ENCODE assay signal across 13 cellular contexts in genomic region chr3:21645121-21645897, GRCh38.
DNase-seq lines count a peak whose midpoint lies in the region; ATAC-seq and TF ChIP-seq lines count a peak whose summit lies in the region.
"Had no signal": no experiment of that assay in that cellular context is flagged by ENCODE, and none has a peak within 500 bp of the region (broad histone marks: within the 10 kb centered on the region; RNA-seq: fewer than 3 reads in every experiment).

No MANE protein-coding gene starts in this region.

- H2AFZ ChIP-seq in fibroblast of lung (ENCODE audit: low read length) (no peak overlapping the region), mesenchymal stem cell (ENCODE audit: low read depth, low read length) (no peak overlapping the region)
- H2AFZ ChIP-seq: neural progenitor cell had no signal

- H2BK12ac ChIP-seq in mesenchymal stem cell (ENCODE audit: low read length in 2 of 2), result no peak overlapping the region

- intact Hi-C loops in Panc1 (cut with micrococcal nuclease; ENCODE audit: unreplicated experiment), result no loop called here
- intact Hi-C loops in testis (cut with DNase I; ENCODE audit: low total_unique reads), result no loop called here

- DNase-seq in Panc1 (ENCODE audit: low read depth, low spot score) (no peak), fibroblast of lung (ENCODE audit: low read depth in 2 of 2) (peak; percentile 48 to 85), mesenchymal stem cell (no peak), testis (peak; percentile 15), dedifferentiated amniotic fluid mesenchymal stem cell (ENCODE audit: extremely low spot score) (no peak), ureter (ENCODE audit: low spot score) (no peak), NCI-H2196 treated with DMSO at 0.1 percent for 48 hours (lab: John Stamatoyannopoulos, UW; ENCODE audit: unreplicated experiment) (no peak), SW 1271 (lab: John Stamatoyannopoulos, UW) (no peak)
- DNase-seq: activated CD8-positive, alpha-beta T cell treated with anti-CD3 and anti-CD28 coated beads, Interleukin-2, amount 10 ng/mL, durations not matched to agents 7 days and 5 days; effector memory CD8-positive, alpha-beta T cell; stimulated activated CD4-positive, alpha-beta T cell treated with anti-CD3 and anti-CD28 coated beads, Interleukin-4, amount 100 ng/mL, for 24 hours; T-helper 2 cell had no signal

- no peak for TF ChIP-seq POLR2A in testis (IDR thresholded peaks at IDR 0.05)

- TF ChIP-seq CTCF in Panc1 (IDR thresholded peaks at IDR 0.05) (no peak), fibroblast of lung (conservative IDR thresholded peaks at IDR 0.05 in 1 of 2, IDR thresholded peaks at IDR 0.05 in 1 of 2; ENCODE audit: low read depth in 1 of 2, low read length in 2 of 2) (no peak), testis (IDR thresholded peaks at IDR 0.05) (no peak)

- H4K8ac ChIP-seq in mesenchymal stem cell (ENCODE audit: low read length), result no peak overlapping the region

- in situ Hi-C loops in Panc1 (cut with HindIII; ENCODE audit: low pct_unique_long_range_greater_than_20kb, low sequenced_read_pairs), result no loop called here

- CTCF ChIA-PET in Panc1 (lab: Charles Lee), result no interaction called here

- H2BK15ac ChIP-seq in mesenchymal stem cell (ENCODE audit: low read depth, poor library complexity, severe bottlenecking), result no peak overlapping the region

- POLR2A ChIA-PET in Panc1 (lab: Charles Lee), result interaction anchor here (0.6 kb wide), 1 partner anchor 177 kb away, joined by 3 read pairs; no protein-coding TSS in a partner anchor

- peak; percentile 80; the same call in 1 of the 2 replicates for ATAC-seq in Panc1
- ATAC-seq: activated CD8-positive, alpha-beta T cell treated with anti-CD3 and anti-CD28 coated beads, Interleukin-2, amount 10 ng/mL, durations not matched to agents 7 days and 5 days; effector memory CD8-positive, alpha-beta T cell had no signal

- H3K4me3 ChIP-seq in Panc1 (ENCODE audit: low read depth in 2 of 2, low read length in 2 of 2), result 0 out of 4 replicates have a peak overlapping the region, but pooled peaks of 1 of the 2 experiments have one; percentile 7
- peak overlapping the region in 1 of 4 experiments; percentile 4 for H3K4me3 ChIP-seq in fibroblast of lung (replicated peaks in 1 of 4; ENCODE audit: control extremely low read depth in 1 of 4, insufficient read depth in 1 of 4, low read depth in 3 of 4, low read length in 4 of 4)
- H3K4me3 ChIP-seq in mesenchymal stem cell (ENCODE audit: insufficient read depth in 1 of 2, low read depth in 1 of 2, low read length in 2 of 2), result peak overlapping the region in 1 of 2 experiments; percentile 57
- no peak overlapping the region for H3K4me3 ChIP-seq in testis
- H3K4me3 ChIP-seq: neural progenitor cell had no signal

- no peak overlapping the region for H3K23ac ChIP-seq in mesenchymal stem cell (ENCODE audit: low read length in 2 of 2)

- H3K14ac ChIP-seq in mesenchymal stem cell (ENCODE audit: low read length in 2 of 2), result no peak overlapping the region

- H3K36me3 ChIP-seq in Panc1 (ENCODE audit: control insufficient read depth, insufficient read depth, low read length), result no peaks in the 10 kb centered on the region
- H3K36me3 ChIP-seq in fibroblast of lung (ENCODE audit: control insufficient read depth, insufficient read depth, low read length), result no peaks in the 10 kb centered on the region
- peaks cover 0 to 5% of the 10 kb centered on the region in 2 experiments for H3K36me3 ChIP-seq in mesenchymal stem cell (ENCODE audit: control insufficient read depth in 1 of 2, insufficient read depth in 2 of 2, low read depth in 1 of 2, low read length in 2 of 2)
- no peaks in the 10 kb centered on the region for H3K36me3 ChIP-seq in testis (ENCODE audit: low read depth, missing control alignments)
- H3K36me3 ChIP-seq: neural progenitor cell had no signal

- H3K4me1 ChIP-seq in Panc1 (ENCODE audit: control insufficient read depth, insufficient read depth, low read length) (0 out of 2 replicates have a peak, but pooled peaks cover 3% of the 10 kb centered on the region), fibroblast of lung (ENCODE audit: control insufficient read depth, extremely low read depth, insufficient read depth, low read length) (no peaks in the 10 kb centered on the region), mesenchymal stem cell (ENCODE audit: control insufficient read depth, insufficient read depth, low read depth, low read length) (peaks cover 3% of the 10 kb centered on the region), testis (no peaks in the 10 kb centered on the region)
- H3K4me1 ChIP-seq: neural progenitor cell had no signal

- no peak overlapping the region for H3K18ac ChIP-seq in mesenchymal stem cell (ENCODE audit: low read depth in 1 of 2, low read length in 2 of 2)

- 64% methylated on average over 2 of the region's 4 CpGs for WGBS in mesenchymal stem cell
- WGBS in testis, 2 donors, result 48 to 58% methylated on average over 4 of the region's 4 CpGs

- H4K91ac ChIP-seq in mesenchymal stem cell (ENCODE audit: low read length), result no peak overlapping the region

- peak overlapping the region; percentile 66 for H3K27ac ChIP-seq in Panc1 (ENCODE audit: low read length)
- H3K27ac ChIP-seq in fibroblast of lung (ENCODE audit: insufficient read depth, low read length), result peak overlapping the region; percentile 34
- no peak overlapping the region for H3K27ac ChIP-seq in mesenchymal stem cell (ENCODE audit: low read length, poor library complexity, severe bottlenecking)
- H3K27ac ChIP-seq in testis, result peak overlapping the region in 1 of 2 donors; percentile 29
- H3K27ac ChIP-seq: neural progenitor cell had no signal

- no peaks in the 10 kb centered on the region for H3K79me2 ChIP-seq in fibroblast of lung (ENCODE audit: control insufficient read depth, insufficient read depth, low read length)

- H3K9me3 ChIP-seq in Panc1 (ENCODE audit: control insufficient read depth, insufficient read depth, low read depth, low read length), result no peaks in the 10 kb centered on the region
- H3K9me3 ChIP-seq in fibroblast of lung (ENCODE audit: control insufficient read depth, insufficient read depth, low read depth, low read length), result no peaks in the 10 kb centered on the region
- H3K9me3 ChIP-seq in mesenchymal stem cell (ENCODE audit: control insufficient read depth, low read length), result no peaks in the 10 kb centered on the region
- no peaks in the 10 kb centered on the region for H3K9me3 ChIP-seq in testis

- H3K27me3 ChIP-seq in Panc1 (ENCODE audit: control insufficient read depth, insufficient read depth, low read length) (no peaks in the 10 kb centered on the region), fibroblast of lung (ENCODE audit: control insufficient read depth, insufficient read depth, low read length) (no peaks in the 10 kb centered on the region), mesenchymal stem cell (ENCODE audit: control insufficient read depth in 1 of 2, insufficient read depth in 1 of 2, low read length in 2 of 2) (no peaks in the 10 kb centered on the region), testis (no peaks in the 10 kb centered on the region)
- H3K27me3 ChIP-seq: neural progenitor cell had no signal

- no peak overlapping the region for H2BK120ac ChIP-seq in mesenchymal stem cell (ENCODE audit: low read depth, low read length)

- no peak overlapping the region for H3K4ac ChIP-seq in mesenchymal stem cell (ENCODE audit: low read depth in 1 of 2, low read length in 2 of 2)

- H2BK5ac ChIP-seq in mesenchymal stem cell (ENCODE audit: low read depth, low read length, poor library complexity, severe bottlenecking), result no peak overlapping the region

- H2AK5ac ChIP-seq in mesenchymal stem cell (ENCODE audit: low read length, severe bottlenecking), result no peak overlapping the region

- H3K79me1 ChIP-seq in mesenchymal stem cell (replicated peaks; ENCODE audit: low read length, poor library complexity, severe bottlenecking), result peaks cover 13% of the 10 kb centered on the region

- peak overlapping the region; percentile 83 for H3K4me2 ChIP-seq in fibroblast of lung (ENCODE audit: extremely low read depth, insufficient read depth, low read length)
- no peak overlapping the region for H3K4me2 ChIP-seq in mesenchymal stem cell (ENCODE audit: low read length, poor library complexity, severe bottlenecking)
- H3K4me2 ChIP-seq: neural progenitor cell had no signal

- no TSS peak for BruUV-seq in Panc1 (replicated peaks; lab: Mats Ljungman, UMichigan)

- H3K9ac ChIP-seq in fibroblast of lung (ENCODE audit: insufficient read depth, low read length) (no peak overlapping the region), mesenchymal stem cell (ENCODE audit: low read length) (peak overlapping the region; percentile 73)
- H3K9ac ChIP-seq: neural progenitor cell had no signal

- H4K20me1 ChIP-seq in fibroblast of lung (ENCODE audit: control insufficient read depth, extremely low read depth, insufficient read depth, low read length), result no peaks in the 10 kb centered on the region

Comparison
In these comparisons a context has a peak if more than half of its experiments do, and no peak if none do; other contexts are left out.
1. DNase-seq: peak in fibroblast of lung (2 of 2) and testis (single experiment); none in Panc1 (single experiment), mesenchymal stem cell (single experiment), dedifferentiated amniotic fluid mesenchymal stem cell (single experiment), ureter (single experiment), NCI-H2196 treated with DMSO at 0.1 percent for 48 hours (single experiment) and SW 1271 (0 of 2).